In genomic region chr17:81514735-81515529, GRCh38 we compare ENCODE assay signal across 1 cellular context.
A peak's percentile ranks its signal among the peaks of the same experiment; 100 is the strongest.
TF ChIP-seq lines count a peak whose summit lies in the region.

No MANE protein-coding gene starts in this region.

TF ChIP-seq in HepG2, 621 proteins besides CTCF, POLR2A, EP300 and RAD21 (continued from another document and continues in another):
- TF ChIP-seq, protein P1, sequence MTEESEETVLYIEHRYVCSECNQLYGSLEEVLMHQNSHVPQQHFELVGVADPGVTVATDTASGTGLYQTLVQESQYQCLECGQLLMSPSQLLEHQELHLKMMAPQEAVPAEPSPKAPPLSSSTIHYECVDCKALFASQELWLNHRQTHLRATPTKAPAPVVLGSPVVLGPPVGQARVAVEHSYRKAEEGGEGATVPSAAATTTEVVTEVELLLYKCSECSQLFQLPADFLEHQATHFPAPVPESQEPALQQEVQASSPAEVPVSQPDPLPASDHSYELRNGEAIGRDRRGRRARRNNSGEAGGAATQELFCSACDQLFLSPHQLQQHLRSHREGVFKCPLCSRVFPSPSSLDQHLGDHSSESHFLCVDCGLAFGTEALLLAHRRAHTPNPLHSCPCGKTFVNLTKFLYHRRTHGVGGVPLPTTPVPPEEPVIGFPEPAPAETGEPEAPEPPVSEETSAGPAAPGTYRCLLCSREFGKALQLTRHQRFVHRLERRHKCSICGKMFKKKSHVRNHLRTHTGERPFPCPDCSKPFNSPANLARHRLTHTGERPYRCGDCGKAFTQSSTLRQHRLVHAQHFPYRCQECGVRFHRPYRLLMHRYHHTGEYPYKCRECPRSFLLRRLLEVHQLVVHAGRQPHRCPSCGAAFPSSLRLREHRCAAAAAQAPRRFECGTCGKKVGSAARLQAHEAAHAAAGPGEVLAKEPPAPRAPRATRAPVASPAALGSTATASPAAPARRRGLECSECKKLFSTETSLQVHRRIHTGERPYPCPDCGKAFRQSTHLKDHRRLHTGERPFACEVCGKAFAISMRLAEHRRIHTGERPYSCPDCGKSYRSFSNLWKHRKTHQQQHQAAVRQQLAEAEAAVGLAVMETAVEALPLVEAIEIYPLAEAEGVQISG (CRISPR knock-in tag; IDR thresholded peaks at IDR 0.05), result peak; percentile 56
- TF ChIP-seq ZNF563 (CRISPR knock-in tag; IDR thresholded peaks at IDR 0.05) (peak; percentile 36; the same call in 1 of the 2 replicates), MED1 (CRISPR knock-in tag; IDR thresholded peaks at IDR 0.05) (peak; percentile 61), SNAI1 (CRISPR knock-in tag; IDR thresholded peaks at IDR 0.05; ENCODE audit: borderline replicate concordance) (peak; percentile 85; the same call in 1 of the 2 replicates), HDAC1 (CRISPR knock-in tag; IDR thresholded peaks at IDR 0.05) (peak; percentile 69), PCBP2 (optimal IDR thresholded peaks at IDR 0.05; ENCODE audit: low read depth, low read length, poor library complexity, severe bottlenecking) (no peak), KMT2B (CRISPR knock-in tag; IDR thresholded peaks at IDR 0.05) (peak; percentile 33; the same call in 1 of the 2 replicates), FOXM1 (CRISPR knock-in tag; IDR thresholded peaks at IDR 0.05) (0 out of 2 replicates have a peak, but pooled peaks have one; percentile 27), ZSCAN21 (CRISPR knock-in tag; IDR thresholded peaks at IDR 0.05; ENCODE audit: borderline replicate concordance) (0 out of 2 replicates have a peak, but pooled peaks have one; percentile 13), KAT2B (IDR thresholded peaks at IDR 0.05; ENCODE audit: borderline replicate concordance, low read depth, low read length) (no peak), MXD4 (CRISPR knock-in tag; IDR thresholded peaks at IDR 0.05) (peak; percentile 57), SMAD1 (CRISPR knock-in tag; IDR thresholded peaks at IDR 0.05; ENCODE audit: borderline replicate concordance, low read depth) (no peak), ARNTL (CRISPR knock-in tag; IDR thresholded peaks at IDR 0.05) (no peak), ZNF800 (CRISPR knock-in tag; IDR thresholded peaks at IDR 0.05) (0 out of 2 replicates have a peak, but pooled peaks have one; percentile 33), GLI4 (CRISPR knock-in tag; IDR thresholded peaks at IDR 0.05; ENCODE audit: borderline replicate concordance) (0 out of 2 replicates have a peak, but pooled peaks have one; percentile 63), BRCA1 (CRISPR knock-in tag; IDR thresholded peaks at IDR 0.05) (0 out of 2 replicates have a peak, but pooled peaks have one; percentile 32), SNAPC2 (CRISPR knock-in tag; IDR thresholded peaks at IDR 0.05) (0 out of 2 replicates have a peak, but pooled peaks have one; percentile 57), TAF15 (IDR thresholded peaks at IDR 0.05; ENCODE audit: low read depth, low read length, poor library complexity, severe bottlenecking) (no peak), DMAP1 (CRISPR knock-in tag; IDR thresholded peaks at IDR 0.05) (peak; percentile 45; the same call in 1 of the 2 replicates), ZZZ3 (CRISPR knock-in tag; IDR thresholded peaks at IDR 0.05; ENCODE audit: borderline replicate concordance) (0 out of 2 replicates have a peak, but pooled peaks have one; percentile 57), SIN3A (IDR thresholded peaks at IDR 0.05; ENCODE audit: borderline replicate concordance, low read depth, low read length) (peak; percentile 97), ARNT2 (CRISPR knock-in tag; IDR thresholded peaks at IDR 0.05; ENCODE audit: low read depth) (0 out of 2 replicates have a peak, but pooled peaks have one; percentile 14), MEIS2 (CRISPR knock-in tag; IDR thresholded peaks at IDR 0.05) (peak; percentile 13; the same call in 1 of the 2 replicates), ZNF878 (CRISPR knock-in tag; IDR thresholded peaks at IDR 0.05) (0 out of 2 replicates have a peak, but pooled peaks have one; percentile 25), CAMTA2 (CRISPR knock-in tag; IDR thresholded peaks at IDR 0.05; ENCODE audit: borderline replicate concordance) (0 out of 2 replicates have a peak, but pooled peaks have one; percentile 35), ZFP82 (CRISPR knock-in tag; IDR thresholded peaks at IDR 0.05; ENCODE audit: borderline replicate concordance) (peak; percentile 65; the same call in 1 of the 2 replicates), ATAD3A (CRISPR knock-in tag; IDR thresholded peaks at IDR 0.05) (no peak), ZXDC (CRISPR knock-in tag; IDR thresholded peaks at IDR 0.05) (peak; percentile 64; the same call in 1 of the 2 replicates), MLX (CRISPR knock-in tag; IDR thresholded peaks at IDR 0.05) (no peak), NCOR1 (IDR thresholded peaks at IDR 0.05; ENCODE audit: borderline replicate concordance, low read length) (no peak), NR2F6 (IDR thresholded peaks at IDR 0.05) (no peak), NR2F6 (CRISPR knock-in tag; IDR thresholded peaks at IDR 0.05) (peak; percentile 29; the same call in 1 of the 2 replicates), NCOA2 (CRISPR knock-in tag; IDR thresholded peaks at IDR 0.05) (peak; percentile 38; the same call in 1 of the 2 replicates), BCL3 (CRISPR knock-in tag; IDR thresholded peaks at IDR 0.05) (peak; percentile 19; the same call in 1 of the 2 replicates), SALL1 (CRISPR knock-in tag; IDR thresholded peaks at IDR 0.05) (peak; percentile 48; the same call in 1 of the 2 replicates), ZNF558 (CRISPR knock-in tag; IDR thresholded peaks at IDR 0.05; ENCODE audit: borderline replicate concordance) (peak; percentile 53; the same call in 1 of the 2 replicates), ZBTB43 (CRISPR knock-in tag; conservative IDR thresholded peaks at IDR 0.05) (peak; percentile 40; the same call in 1 of the 2 replicates), ATF7-NPFF (CRISPR knock-in tag; IDR thresholded peaks at IDR 0.05; ENCODE audit: low read depth) (peak; percentile 12; the same call in 1 of the 2 replicates), RBAK (CRISPR knock-in tag; IDR thresholded peaks at IDR 0.05) (no peak), TBX2 (CRISPR knock-in tag; IDR thresholded peaks at IDR 0.05; ENCODE audit: borderline replicate concordance) (peak; percentile 20; the same call in 1 of the 2 replicates), TAF1 (CRISPR knock-in tag; IDR thresholded peaks at IDR 0.05) (peak; percentile 57; the same call in 1 of the 2 replicates)
- TF ChIP-seq, protein P2, sequence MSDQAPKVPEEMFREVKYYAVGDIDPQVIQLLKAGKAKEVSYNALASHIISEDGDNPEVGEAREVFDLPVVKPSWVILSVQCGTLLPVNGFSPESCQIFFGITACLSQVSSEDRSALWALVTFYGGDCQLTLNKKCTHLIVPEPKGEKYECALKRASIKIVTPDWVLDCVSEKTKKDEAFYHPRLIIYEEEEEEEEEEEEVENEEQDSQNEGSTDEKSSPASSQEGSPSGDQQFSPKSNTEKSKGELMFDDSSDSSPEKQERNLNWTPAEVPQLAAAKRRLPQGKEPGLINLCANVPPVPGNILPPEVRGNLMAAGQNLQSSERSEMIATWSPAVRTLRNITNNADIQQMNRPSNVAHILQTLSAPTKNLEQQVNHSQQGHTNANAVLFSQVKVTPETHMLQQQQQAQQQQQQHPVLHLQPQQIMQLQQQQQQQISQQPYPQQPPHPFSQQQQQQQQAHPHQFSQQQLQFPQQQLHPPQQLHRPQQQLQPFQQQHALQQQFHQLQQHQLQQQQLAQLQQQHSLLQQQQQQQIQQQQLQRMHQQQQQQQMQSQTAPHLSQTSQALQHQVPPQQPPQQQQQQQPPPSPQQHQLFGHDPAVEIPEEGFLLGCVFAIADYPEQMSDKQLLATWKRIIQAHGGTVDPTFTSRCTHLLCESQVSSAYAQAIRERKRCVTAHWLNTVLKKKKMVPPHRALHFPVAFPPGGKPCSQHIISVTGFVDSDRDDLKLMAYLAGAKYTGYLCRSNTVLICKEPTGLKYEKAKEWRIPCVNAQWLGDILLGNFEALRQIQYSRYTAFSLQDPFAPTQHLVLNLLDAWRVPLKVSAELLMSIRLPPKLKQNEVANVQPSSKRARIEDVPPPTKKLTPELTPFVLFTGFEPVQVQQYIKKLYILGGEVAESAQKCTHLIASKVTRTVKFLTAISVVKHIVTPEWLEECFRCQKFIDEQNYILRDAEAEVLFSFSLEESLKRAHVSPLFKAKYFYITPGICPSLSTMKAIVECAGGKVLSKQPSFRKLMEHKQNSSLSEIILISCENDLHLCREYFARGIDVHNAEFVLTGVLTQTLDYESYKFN (CRISPR knock-in tag; conservative IDR thresholded peaks at IDR 0.05), result 0 out of 2 replicates have a peak, but pooled peaks have one; percentile 13
- TF ChIP-seq, protein P3, sequence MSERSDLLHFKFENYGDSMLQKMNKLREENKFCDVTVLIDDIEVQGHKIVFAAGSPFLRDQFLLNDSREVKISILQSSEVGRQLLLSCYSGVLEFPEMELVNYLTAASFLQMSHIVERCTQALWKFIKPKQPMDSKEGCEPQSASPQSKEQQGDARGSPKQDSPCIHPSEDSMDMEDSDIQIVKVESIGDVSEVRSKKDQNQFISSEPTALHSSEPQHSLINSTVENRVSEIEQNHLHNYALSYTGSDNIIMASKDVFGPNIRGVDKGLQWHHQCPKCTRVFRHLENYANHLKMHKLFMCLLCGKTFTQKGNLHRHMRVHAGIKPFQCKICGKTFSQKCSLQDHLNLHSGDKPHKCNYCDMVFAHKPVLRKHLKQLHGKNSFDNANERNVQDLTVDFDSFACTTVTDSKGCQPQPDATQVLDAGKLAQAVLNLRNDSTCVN (CRISPR knock-in tag; IDR thresholded peaks at IDR 0.05; ENCODE audit: borderline replicate concordance), result no peak
- TF ChIP-seq, protein P4, sequence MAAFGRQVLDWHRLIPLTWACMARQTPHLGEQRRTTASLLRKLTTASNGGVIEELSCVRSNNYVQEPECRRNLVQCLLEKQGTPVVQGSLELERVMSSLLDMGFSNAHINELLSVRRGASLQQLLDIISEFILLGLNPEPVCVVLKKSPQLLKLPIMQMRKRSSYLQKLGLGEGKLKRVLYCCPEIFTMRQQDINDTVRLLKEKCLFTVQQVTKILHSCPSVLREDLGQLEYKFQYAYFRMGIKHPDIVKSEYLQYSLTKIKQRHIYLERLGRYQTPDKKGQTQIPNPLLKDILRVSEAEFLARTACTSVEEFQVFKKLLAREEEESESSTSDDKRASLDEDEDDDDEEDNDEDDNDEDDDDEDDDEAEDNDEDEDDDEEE (CRISPR knock-in tag; IDR thresholded peaks at IDR 0.05), result 0 out of 2 replicates have a peak, but pooled peaks have one; percentile 47
